Comparison of ENCODE assay signal across 29 cellular contexts in the genomic region with DNA sequence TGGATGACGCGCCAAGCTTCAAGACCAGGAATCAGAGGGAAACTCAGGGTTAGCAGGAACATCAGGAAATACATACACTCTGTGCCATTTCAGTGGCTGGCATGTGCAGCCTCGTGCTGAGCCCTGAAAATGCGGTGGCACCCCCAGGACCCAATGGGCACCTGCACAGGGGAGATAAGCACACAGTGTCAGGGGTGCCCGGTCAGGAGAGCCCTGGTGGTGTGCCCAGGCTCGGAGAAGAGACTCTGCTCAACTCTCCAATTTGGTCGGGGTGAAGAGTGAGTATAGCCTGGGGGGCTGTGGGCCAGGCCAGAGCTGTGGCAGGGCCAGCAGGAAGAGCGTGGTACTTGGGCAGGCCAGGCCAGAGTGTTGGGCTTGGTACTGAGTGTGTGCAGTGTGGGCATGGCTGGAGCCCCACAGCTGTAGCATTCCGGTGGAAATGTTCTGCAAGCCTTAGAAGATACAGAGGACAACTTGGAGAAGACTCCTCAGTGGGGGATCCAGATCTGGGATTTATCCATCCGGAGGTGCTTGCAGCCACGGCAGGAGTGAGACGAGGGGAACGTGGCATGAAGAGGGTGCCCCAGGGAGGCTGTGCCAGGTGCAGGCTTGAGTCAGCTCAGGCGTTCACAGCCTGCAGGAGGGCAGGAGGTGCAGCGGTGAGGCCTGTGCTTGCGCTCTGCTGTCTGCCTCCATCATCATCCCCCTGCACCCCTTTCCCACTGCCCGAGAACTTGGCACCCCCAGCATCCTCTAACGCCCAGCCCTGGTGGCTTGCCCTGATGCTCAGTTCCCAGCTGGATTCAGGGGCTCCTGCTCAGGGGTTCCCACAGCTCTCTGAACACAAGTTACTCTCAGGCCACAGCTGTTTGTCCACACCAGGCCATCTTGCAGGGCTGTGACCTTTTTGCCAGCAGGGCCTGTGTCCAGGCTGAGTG.
DNase-seq lines count a peak whose midpoint lies in the region; ATAC-seq, FAIRE-seq and TF ChIP-seq lines count a peak whose summit lies in the region.
"Had no signal": no experiment of that assay in that cellular context is flagged by ENCODE, and none has a peak within 500 bp of the region (broad histone marks: within the 10 kb centered on the region; RNA-seq: fewer than 3 reads in every experiment).

No MANE protein-coding gene starts in this region.

- H3K4me3 Mint-ChIP-seq in CD14-positive monocyte (no peak overlapping the region), GM23338 (no peak overlapping the region), osteocyte (ENCODE audit: unreplicated experiment) (no peak overlapping the region)
- H3K4me3 Mint-ChIP-seq in activated CD8-positive, alpha-beta T cell treated with anti-CD3 and anti-CD28 coated beads, Interleukin-2, amount 10 ng/mL, durations not matched to agents 7 days and 5 days: no peak overlapping the region
- H3K4me3 Mint-ChIP-seq: activated naive CD4-positive, alpha-beta T cell treated with anti-CD3 and anti-CD28 coated beads for 36 hours; nephron; T-helper 1 cell treated with Interleukin-12 subunit alpha and Interleukin-12 subunit beta and Interleukin-4 antibody, amounts not matched to agents 30 μg/mL and 1 μg/mL, for 36 hours had no signal

- TF ChIP-seq POLR2A in esophagus muscularis mucosa (IDR thresholded peaks at IDR 0.05; ENCODE audit: low read depth): no peak

- H3K79me2 ChIP-seq in GM23338 (replicated peaks; ENCODE audit: insufficient read depth): no peaks in the 10 kb centered on the region

- TF ChIP-seq CTCF in CD14-positive monocyte (IDR thresholded peaks at IDR 0.05) (no peak), GM23338 (conservative IDR thresholded peaks at IDR 0.05; ENCODE audit: low read depth in 2 of 2) (no peak), esophagus muscularis mucosa (IDR thresholded peaks at IDR 0.05) (no peak), osteocyte (IDR thresholded peaks at IDR 0.05) (no peak)

- peak overlapping the region; percentile 95 for H2AFZ ChIP-seq in GM23338

- peaks cover 0 to 4% (median 0%) of the 10 kb centered on the region in 7 donors for H3K9me3 Mint-ChIP-seq in CD14-positive monocyte
- H3K9me3 Mint-ChIP-seq in GM23338: no peaks in the 10 kb centered on the region
- H3K9me3 Mint-ChIP-seq in osteocyte (ENCODE audit: unreplicated experiment): no peaks in the 10 kb centered on the region
- no peaks in the 10 kb centered on the region for H3K9me3 Mint-ChIP-seq in activated CD8-positive, alpha-beta T cell treated with anti-CD3 and anti-CD28 coated beads, Interleukin-2, amount 10 ng/mL, durations not matched to agents 7 days and 5 days (ENCODE audit: insufficient read depth)
- H3K9me3 Mint-ChIP-seq: activated naive CD4-positive, alpha-beta T cell treated with anti-CD3 and anti-CD28 coated beads for 36 hours; nephron; T-helper 1 cell treated with Interleukin-12 subunit alpha and Interleukin-12 subunit beta and Interleukin-4 antibody, amounts not matched to agents 30 μg/mL and 1 μg/mL, for 36 hours had no signal

- H3K4me1 ChIP-seq in GM23338 (ENCODE audit: insufficient read depth) (peaks cover 9% of the 10 kb centered on the region), esophagus muscularis mucosa (peaks cover 0 to 13% (median 0%) of the 10 kb centered on the region in 4 donors)
- H3K4me1 ChIP-seq: pancreas, transverse colon had no signal

- H3K36me3 ChIP-seq in GM23338 (ENCODE audit: insufficient read depth) (no peaks in the 10 kb centered on the region), esophagus muscularis mucosa (no peaks in the 10 kb centered on the region)
- H3K36me3 ChIP-seq: BLaER1 treated with 17β-estradiol and CSF1 and Interleukin-3, amounts not matched to agents 10 nM and 100 nM; pancreas; transverse colon had no signal

- no peaks in the 10 kb centered on the region for H3F3A ChIP-seq in GM23338 (replicated peaks; ENCODE audit: low read depth)

- peaks cover 0 to 4% (median 3%) of the 10 kb centered on the region in 3 donors for H3K27me3 Mint-ChIP-seq in CD14-positive monocyte (ENCODE audit: low read depth in 3 of 3)
- peaks cover 2% of the 10 kb centered on the region for H3K27me3 Mint-ChIP-seq in GM23338 (ENCODE audit: insufficient read depth, low read depth, poor library complexity)
- H3K27me3 Mint-ChIP-seq in osteocyte (ENCODE audit: unreplicated experiment): peaks cover 29% of the 10 kb centered on the region
- H3K27me3 Mint-ChIP-seq in activated CD8-positive, alpha-beta T cell treated with anti-CD3 and anti-CD28 coated beads, Interleukin-2, amount 10 ng/mL, durations not matched to agents 7 days and 5 days (ENCODE audit: low read depth): no peaks in the 10 kb centered on the region

- intact Hi-C loops in CD14-positive monocyte (cut with micrococcal nuclease) (no loop called here), esophagus muscularis mucosa (cut with DNase I) (no loop called here)

- H3K27ac ChIP-seq in GM23338 (ENCODE audit: low read depth) (no peak overlapping the region), esophagus muscularis mucosa (replicated peaks in 1 of 4) (no peak overlapping the region)
- H3K27ac ChIP-seq: BLaER1 treated with 17β-estradiol and CSF1 and Interleukin-3, amounts not matched to agents 10 nM and 100 nM; pancreas; transverse colon had no signal

- no peaks in the 10 kb centered on the region for H3K9me3 ChIP-seq in esophagus muscularis mucosa
- H3K9me3 ChIP-seq: pancreas, transverse colon had no signal

- POLR2A ChIA-PET in activated CD8-positive, alpha-beta T cell treated with anti-CD3 and anti-CD28 coated beads, Interleukin-2, amount 10 ng/mL, durations not matched to agents 7 days and 5 days (lab: Charles Lee): no interaction called here

- no peak for FAIRE-seq in frontal cortex (lab: Jason Lieb, UNC)
- FAIRE-seq: GM12892, HepG2, islet of Langerhans, pancreas had no signal

- CTCF ChIA-PET in activated CD8-positive, alpha-beta T cell treated with anti-CD3 and anti-CD28 coated beads, Interleukin-2, amount 10 ng/mL, durations not matched to agents 7 days and 5 days (lab: Charles Lee): no interaction called here

- H3K27ac Mint-ChIP-seq in CD14-positive monocyte (peak overlapping the region in 1 of 7 donors; percentile 40), GM23338 (no peak overlapping the region), osteocyte (ENCODE audit: unreplicated experiment) (no peak overlapping the region)
- H3K27ac Mint-ChIP-seq in activated CD8-positive, alpha-beta T cell treated with anti-CD3 and anti-CD28 coated beads, Interleukin-2, amount 10 ng/mL, durations not matched to agents 7 days and 5 days: no peak overlapping the region
- H3K27ac Mint-ChIP-seq: activated naive CD4-positive, alpha-beta T cell treated with anti-CD3 and anti-CD28 coated beads for 36 hours; nephron; T-helper 1 cell treated with Interleukin-12 subunit alpha and Interleukin-12 subunit beta and Interleukin-4 antibody, amounts not matched to agents 30 μg/mL and 1 μg/mL, for 36 hours had no signal

- TF ChIP-seq EP300 in esophagus muscularis mucosa (IDR thresholded peaks at IDR 0.05): no peak

- no peaks in the 10 kb centered on the region for H4K20me1 ChIP-seq in GM23338 (replicated peaks; ENCODE audit: insufficient read depth)
- H4K20me1 ChIP-seq: BLaER1 treated with 17β-estradiol and CSF1 and Interleukin-3, amounts not matched to agents 10 nM and 100 nM had no signal

- no peak for ATAC-seq in GM23338
- ATAC-seq in activated CD8-positive, alpha-beta T cell treated with anti-CD3 and anti-CD28 coated beads, Interleukin-2, amount 10 ng/mL, durations not matched to agents 7 days and 5 days: no peak
- ATAC-seq: HCT116, HepG2, pancreas, SK-N-SH treated with all-trans-retinoic acid at 6 μM for 48 hours had no signal

- no peak overlapping the region for H3K4me2 ChIP-seq in GM23338
- H3K4me2 ChIP-seq: BLaER1 treated with 17β-estradiol and CSF1 and Interleukin-3, amounts not matched to agents 10 nM and 100 nM had no signal

- H3K4me1 Mint-ChIP-seq in CD14-positive monocyte (no peaks in the 10 kb centered on the region), GM23338 (peaks cover 13% of the 10 kb centered on the region), osteocyte (ENCODE audit: unreplicated experiment) (no peaks in the 10 kb centered on the region)
- H3K4me1 Mint-ChIP-seq in activated CD8-positive, alpha-beta T cell treated with anti-CD3 and anti-CD28 coated beads, Interleukin-2, amount 10 ng/mL, durations not matched to agents 7 days and 5 days (ENCODE audit: low read depth): no peaks in the 10 kb centered on the region

- H3K4me3 ChIP-seq in GM23338: no peak overlapping the region
- no peak overlapping the region for H3K4me3 ChIP-seq in esophagus muscularis mucosa
- H3K4me3 ChIP-seq: BLaER1 treated with 17β-estradiol and CSF1 and Interleukin-3, amounts not matched to agents 10 nM and 100 nM; pancreas; transverse colon had no signal

- H3K27me3 ChIP-seq in GM23338 (ENCODE audit: insufficient read depth): no peaks in the 10 kb centered on the region
- H3K27me3 ChIP-seq in esophagus muscularis mucosa: peaks cover 0 to 6% (median 0%) of the 10 kb centered on the region in 4 donors
- H3K27me3 ChIP-seq: BLaER1 treated with 17β-estradiol and CSF1 and Interleukin-3, amounts not matched to agents 10 nM and 100 nM; pancreas; transverse colon had no signal

- WGBS in esophagus muscularis mucosa: 97% methylated on average over 14 of the region's 18 CpGs

- H3K36me3 Mint-ChIP-seq in CD14-positive monocyte (no peaks in the 10 kb centered on the region), GM23338 (ENCODE audit: low read depth) (no peaks in the 10 kb centered on the region), osteocyte (ENCODE audit: unreplicated experiment) (no peaks in the 10 kb centered on the region)
- H3K36me3 Mint-ChIP-seq in activated CD8-positive, alpha-beta T cell treated with anti-CD3 and anti-CD28 coated beads, Interleukin-2, amount 10 ng/mL, durations not matched to agents 7 days and 5 days (ENCODE audit: low read depth): no peaks in the 10 kb centered on the region

- 0 out of 2 replicates have a peak, but pooled peaks cover 7% of the 10 kb centered on the region for H3K9me2 ChIP-seq in GM23338 (ENCODE audit: insufficient read depth)

- DNase-seq in CD14-positive monocyte (ENCODE audit: low spot score) (peak; percentile 7), GM23338 (ENCODE audit: low spot score) (no peak), esophagus muscularis mucosa (ENCODE audit: extremely low spot score) (peak; percentile 91), osteocyte (ENCODE audit: extremely low spot score, unreplicated experiment) (peak; percentile 80), frontal cortex (ENCODE audit: low spot score in 2 of 2) (no peak), putamen (ENCODE audit: low spot score) (no peak), NCI-H345 (lab: John Stamatoyannopoulos, UW) (no peak)
- no peak for DNase-seq in activated CD8-positive, alpha-beta T cell treated with anti-CD3 and anti-CD28 coated beads, Interleukin-2, amount 10 ng/mL, durations not matched to agents 7 days and 5 days
- DNase-seq: activated naive CD4-positive, alpha-beta T cell treated with anti-CD3 and anti-CD28 coated beads for 36 hours; amniotic stem cell; effector CD8-positive, alpha-beta T cell; glutamatergic neuron; midbrain; MV-4-11; NCI-H1436; NCI-H226; retina; Right ventricle myocardium superior; stimulated activated CD8-positive, alpha-beta memory T cell treated with anti-CD3 and anti-CD28 coated beads, Interleukin-4, amount 100 ng/mL, for 48 hours; transverse colon had no signal

Comparison
In these comparisons a context has a peak if more than half of its experiments do, and no peak if none do; other contexts are left out.
1. DNase-seq: peak in CD14-positive monocyte (single experiment), esophagus muscularis mucosa (single experiment) and osteocyte (single experiment); none in GM23338 (single experiment), frontal cortex (0 of 2), putamen (single experiment), activated CD8-positive, alpha-beta T cell treated with anti-CD3 and anti-CD28 coated beads, Interleukin-2, amount 10 ng/mL, durations not matched to agents 7 days and 5 days (single experiment) and NCI-H345 (single experiment).